8 cellular contexts compared by ENCODE assay signal in the genomic region with DNA sequence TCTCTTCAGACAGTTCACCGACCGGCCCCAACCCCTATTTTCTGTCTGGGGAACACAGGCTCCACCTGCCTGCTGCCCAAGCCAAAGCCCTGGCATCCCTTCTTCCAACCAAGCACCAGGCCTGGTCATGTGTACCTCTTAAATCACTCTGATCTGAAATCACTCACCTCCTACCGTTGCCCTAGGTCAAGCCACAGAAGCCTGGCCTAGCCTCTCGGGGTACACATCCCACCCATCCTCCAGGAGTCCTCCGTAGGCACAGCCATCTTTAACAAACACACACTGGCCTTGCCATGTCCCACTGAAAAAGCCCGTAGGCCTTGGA.
DNase-seq lines count a peak whose midpoint lies in the region; ATAC-seq, FAIRE-seq and TF ChIP-seq lines count a peak whose summit lies in the region.

No MANE protein-coding gene starts in this region.

- no peaks in the 10 kb centered on the region; the same call in 1 of the 2 replicates for H3F3A ChIP-seq in Loucy (ENCODE audit: low read depth)

- no peaks in the 10 kb centered on the region for H3K79me2 ChIP-seq in Loucy (ENCODE audit: insufficient read depth, low read length)

- H3K4me3 ChIP-seq in Loucy (ENCODE audit: low read length, poor library complexity, severe bottlenecking) (peak overlapping the region; percentile 48), esophagus (ENCODE audit: low read depth in 1 of 2, low read length in 2 of 2) (no peak overlapping the region)

- FAIRE-seq in RCC 7860 (lab: Jason Lieb, UNC): no peak

- H3K4me1 ChIP-seq in Loucy (ENCODE audit: insufficient read depth, low read length, poor library complexity, severe bottlenecking) (peaks cover 34% of the 10 kb centered on the region), esophagus (ENCODE audit: control insufficient read depth in 2 of 2, insufficient read depth in 2 of 2, low read length in 1 of 2) (peaks cover 7 to 22% of the 10 kb centered on the region in 2 donors)

- peak overlapping the region; percentile 72 for H3K4me2 ChIP-seq in Loucy (ENCODE audit: low read depth, low read length, poor library complexity, severe bottlenecking)

- H3K9me3 ChIP-seq in Loucy (ENCODE audit: insufficient read depth, low read depth, low read length): no peaks in the 10 kb centered on the region
- no peaks in the 10 kb centered on the region for H3K9me3 ChIP-seq in esophagus (ENCODE audit: control insufficient read depth in 2 of 2, insufficient read depth in 1 of 2, low read depth in 1 of 2, low read length in 1 of 2)

- H3K27ac ChIP-seq in esophagus (ENCODE audit: low read depth in 2 of 2, low read length in 1 of 2): peak overlapping the region; percentile 81 to 94

- WGBS in esophagus, 2 donors: 49 to 56% methylated on average over 6 of the region's 6 CpGs

- no peaks in the 10 kb centered on the region for H4K20me1 ChIP-seq in Loucy (ENCODE audit: insufficient read depth, low read length, poor library complexity, severe bottlenecking)

- peak overlapping the region; percentile 65; the same call in 1 of the 2 replicates for H2AFZ ChIP-seq in Loucy (ENCODE audit: low read length)

- peak overlapping the region; percentile 7 for H3K9ac ChIP-seq in Loucy (ENCODE audit: low read depth, low read length, poor library complexity, severe bottlenecking)

- no peaks in the 10 kb centered on the region for H3K36me3 ChIP-seq in Loucy (ENCODE audit: insufficient read depth, low read length)
- H3K36me3 ChIP-seq in esophagus (ENCODE audit: control insufficient read depth in 2 of 2, insufficient read depth in 2 of 2, low read length in 1 of 2): no peaks in the 10 kb centered on the region

- peak; percentile 5 for ATAC-seq in GM19351 (IDR thresholded peaks at IDR 0.05; ENCODE audit: unreplicated experiment)

- H3K27me3 ChIP-seq in Loucy (ENCODE audit: insufficient read depth, low read length, poor library complexity, severe bottlenecking) (no peaks in the 10 kb centered on the region), esophagus (ENCODE audit: control insufficient read depth in 1 of 2, insufficient read depth in 2 of 2, low read length in 2 of 2) (no peaks in the 10 kb centered on the region)

- H3K9me2 ChIP-seq in Loucy (replicated peaks; ENCODE audit: low read depth, low read length): no peaks in the 10 kb centered on the region

- DNase-seq in renal cortical epithelial cell (ENCODE audit: low read depth) (peak; percentile 31), RCC 7860 (ENCODE audit: low spot score) (no peak), DMS114 treated with DMSO at 0.1 percent for 48 hours (lab: John Stamatoyannopoulos, UW; ENCODE audit: unreplicated experiment) (no peak), NCI-H146 treated with DMSO at 0.1 percent for 48 hours (lab: John Stamatoyannopoulos, UW; ENCODE audit: unreplicated experiment) (no peak), cortex of kidney (lab: John Stamatoyannopoulos, UW) (no peak)

- no peak for TF ChIP-seq CTCF in Loucy (conservative IDR thresholded peaks at IDR 0.05; ENCODE audit: low read length)
